12 cellular contexts compared by ENCODE assay signal in genomic region chr1:4778056-4778455, GRCh38.
DNase-seq lines count a peak whose midpoint lies in the region; ATAC-seq and TF ChIP-seq lines count a peak whose summit lies in the region.
"Had no signal": no experiment of that assay in that cellular context is flagged by ENCODE, and none has a peak within 500 bp of the region (broad histone marks: within the 10 kb centered on the region; RNA-seq: fewer than 3 reads in every experiment).

No MANE protein-coding gene starts in this region.

- H3K36me3 ChIP-seq in breast epithelium, result no peaks in the 10 kb centered on the region
- no peaks in the 10 kb centered on the region for H3K36me3 ChIP-seq in adrenal gland (replicated peaks in 1 of 2)
- no peaks in the 10 kb centered on the region for H3K36me3 ChIP-seq in kidney epithelial cell (ENCODE audit: control insufficient read depth, insufficient read depth, low read length)
- H3K36me3 ChIP-seq in upper lobe of right lung, result no peaks in the 10 kb centered on the region
- H3K36me3 ChIP-seq: BLaER1 treated with 17β-estradiol and CSF1 and Interleukin-3, amounts not matched to agents 10 nM and 100 nM had no signal

- peak; percentile 33 for ATAC-seq in upper lobe of right lung
- no peak for ATAC-seq in T-helper 17 cell

- H3K4me3 Mint-ChIP-seq in MCF 10A (ENCODE audit: unreplicated experiment) (no peak overlapping the region), T-helper 17 cell (no peak overlapping the region)
- H3K4me3 Mint-ChIP-seq: dendritic cell treated with granulocyte-macrophage colony-stimulating factor and Interleukin-4, amounts not matched to agents 40 ng/mL and 50 ng/mL, for 4 days had no signal

- H3K9me3 ChIP-seq in breast epithelium (no peaks in the 10 kb centered on the region), adrenal gland (replicated peaks in 1 of 3) (no peaks in the 10 kb centered on the region), upper lobe of right lung (no peaks in the 10 kb centered on the region), T-helper 17 cell (ENCODE audit: control insufficient read depth, low read length, poor library complexity, severe bottlenecking) (no peaks in the 10 kb centered on the region)
- H3K9me3 ChIP-seq: BLaER1 treated with 17β-estradiol and CSF1 and Interleukin-3, amounts not matched to agents 10 nM and 100 nM had no signal

- H3K27ac ChIP-seq in breast epithelium (no peak overlapping the region), adrenal gland (no peak overlapping the region), upper lobe of right lung (no peak overlapping the region)
- H3K27ac ChIP-seq: BLaER1 treated with 17β-estradiol and CSF1 and Interleukin-3, amounts not matched to agents 10 nM and 100 nM had no signal

- H3K27ac Mint-ChIP-seq in MCF 10A (ENCODE audit: low read depth, unreplicated experiment), result no peak overlapping the region
- H3K27ac Mint-ChIP-seq in T-helper 17 cell, result no peak overlapping the region
- H3K27ac Mint-ChIP-seq: dendritic cell treated with granulocyte-macrophage colony-stimulating factor and Interleukin-4, amounts not matched to agents 40 ng/mL and 50 ng/mL, for 4 days had no signal

- DNase-seq in MCF 10A (ENCODE audit: unreplicated experiment) (peak; percentile 36), breast epithelium (ENCODE audit: low spot score in 2 of 2) (no peak), adrenal gland (peak in 6 of 7 donors; percentile 12 to 53 (median 24)), kidney epithelial cell (ENCODE audit: low read depth) (no peak), upper lobe of right lung (no peak), glomerular visceral epithelial cell (ENCODE audit: extremely low spot score) (no peak), T-helper 17 cell (no peak), T-helper 9 cell (no peak)
- DNase-seq: NCI-H774; stimulated activated CD4-positive, alpha-beta T cell treated with anti-CD3 and anti-CD28 coated beads, Interleukin-4, amount 100 ng/mL, for 24 hours had no signal

- no peaks in the 10 kb centered on the region for H3K27me3 Mint-ChIP-seq in MCF 10A (ENCODE audit: insufficient read depth, unreplicated experiment)
- H3K27me3 Mint-ChIP-seq in T-helper 17 cell, result peaks cover 11% of the 10 kb centered on the region
- H3K27me3 Mint-ChIP-seq: dendritic cell treated with granulocyte-macrophage colony-stimulating factor and Interleukin-4, amounts not matched to agents 40 ng/mL and 50 ng/mL, for 4 days had no signal

- TF ChIP-seq POLR2A in breast epithelium (IDR thresholded peaks at IDR 0.05) (no peak), adrenal gland (IDR thresholded peaks at IDR 0.05) (no peak)

- no peaks in the 10 kb centered on the region for H3K4me1 Mint-ChIP-seq in MCF 10A (ENCODE audit: insufficient read depth, unreplicated experiment)
- no peaks in the 10 kb centered on the region for H3K4me1 Mint-ChIP-seq in T-helper 17 cell

- no peaks in the 10 kb centered on the region for H3K36me3 Mint-ChIP-seq in MCF 10A (ENCODE audit: insufficient read depth, unreplicated experiment)
- H3K36me3 Mint-ChIP-seq in T-helper 17 cell (ENCODE audit: low read depth), result no peaks in the 10 kb centered on the region

- TF ChIP-seq CTCF in MCF 10A (IDR thresholded peaks at IDR 0.05; ENCODE audit: unreplicated experiment) (no peak), breast epithelium (IDR thresholded peaks at IDR 0.05) (peak in 1 of 3 donors; percentile 12), adrenal gland (IDR thresholded peaks at IDR 0.05) (peak in 5 of 6 experiments; percentile 11 to 46 (median 40)), kidney epithelial cell (IDR thresholded peaks at IDR 0.05; ENCODE audit: insufficient read depth, low read length, poor library complexity, severe bottlenecking) (peak; percentile 14), upper lobe of right lung (IDR thresholded peaks at IDR 0.05) (peak; percentile 36)

- H3K4me1 ChIP-seq in breast epithelium, result no peaks in the 10 kb centered on the region
- H3K4me1 ChIP-seq in adrenal gland (replicated peaks in 1 of 2), result no peaks in the 10 kb centered on the region
- no peaks in the 10 kb centered on the region for H3K4me1 ChIP-seq in upper lobe of right lung

- POLR2A ChIA-PET in MCF 10A (lab: Yijun Ruan, JAX), result no interaction called here

- intact Hi-C loops in MCF 10A (cut with micrococcal nuclease), result no loop called here
- intact Hi-C loops in breast epithelium (cut with DNase I; ENCODE audit: low total_unique reads), result no loop called here
- intact Hi-C loops in adrenal gland (cut with DNase I), result loop anchor here in 1 of 2 donors (10.0 kb wide), 1 partner anchor 347 kb away; no protein-coding TSS in a partner anchor
- intact Hi-C loops in upper lobe of right lung (cut with DNase I), result no loop called here

- CTCF ChIA-PET in MCF 10A (lab: Yijun Ruan, JAX), result interaction anchor here (0.6 to 1.3 kb wide), 6 partner anchors 14 to 1138 kb away, joined by 3 to 4 read pairs (median 4); no protein-coding TSS in a partner anchor

- peaks cover 18% of the 10 kb centered on the region for H3K9me3 Mint-ChIP-seq in MCF 10A (ENCODE audit: unreplicated experiment)
- H3K9me3 Mint-ChIP-seq: dendritic cell treated with granulocyte-macrophage colony-stimulating factor and Interleukin-4, amounts not matched to agents 40 ng/mL and 50 ng/mL, for 4 days had no signal

- H3K27me3 ChIP-seq in breast epithelium (no peaks in the 10 kb centered on the region), adrenal gland (no peaks in the 10 kb centered on the region), kidney epithelial cell (ENCODE audit: control insufficient read depth, insufficient read depth, low read length) (no peaks in the 10 kb centered on the region), upper lobe of right lung (no peaks in the 10 kb centered on the region)
- H3K27me3 ChIP-seq: BLaER1 treated with 17β-estradiol and CSF1 and Interleukin-3, amounts not matched to agents 10 nM and 100 nM had no signal

- WGBS in adrenal gland, 4 donors, result 31 to 46% (median 36%) methylated on average over 5 to 7 of the region's 7 CpGs

- H3K4me3 ChIP-seq in breast epithelium, result no peak overlapping the region
- no peak overlapping the region for H3K4me3 ChIP-seq in adrenal gland
- no peak overlapping the region for H3K4me3 ChIP-seq in kidney epithelial cell (ENCODE audit: low read depth, low read length)
- H3K4me3 ChIP-seq in upper lobe of right lung, result no peak overlapping the region
- H3K4me3 ChIP-seq: BLaER1 treated with 17β-estradiol and CSF1 and Interleukin-3, amounts not matched to agents 10 nM and 100 nM had no signal

- no TSS peak for BruUV-seq in MCF 10A (replicated peaks; lab: Mats Ljungman, UMichigan)

Comparison
In these comparisons a context has a peak if more than half of its experiments do, and no peak if none do; other contexts are left out.
1. DNase-seq: peak in MCF 10A (single experiment) and adrenal gland (6 of 7); none in breast epithelium (0 of 2), kidney epithelial cell (single experiment), upper lobe of right lung (single experiment), glomerular visceral epithelial cell (single experiment), T-helper 17 cell (0 of 3) and T-helper 9 cell (single experiment).